18 cellular contexts compared by ENCODE assay signal in genomic region chr12:22899184-22899583, GRCh38.
"Had no signal": no experiment of that assay in that cellular context is flagged by ENCODE, and none has a peak within 500 bp of the region (broad histone marks: within the 10 kb centered on the region; RNA-seq: fewer than 3 reads in every experiment).

No MANE protein-coding gene starts in this region.

- ATAC-seq: activated CD8-positive, alpha-beta T cell treated with anti-CD3 and anti-CD28 coated beads for 36 hours; body of pancreas; gastrocnemius medialis; heart left ventricle; left lobe of liver had no signal

- H3K27me3 Mint-ChIP-seq: activated CD8-positive, alpha-beta T cell treated with anti-CD3 and anti-CD28 coated beads for 36 hours had no signal

- FAIRE-seq: colon, islet of Langerhans, urothelium cell line had no signal

- H3K4me1 Mint-ChIP-seq: nephron progenitor cell had no signal

- H3K4me1 ChIP-seq: gastrocnemius medialis, heart left ventricle had no signal

- H3K27me3 ChIP-seq: body of pancreas, gastrocnemius medialis, heart left ventricle had no signal

- H3K4me3 Mint-ChIP-seq: activated CD8-positive, alpha-beta T cell treated with anti-CD3 and anti-CD28 coated beads for 36 hours; activated naive CD4-positive, alpha-beta T cell treated with anti-CD3 and anti-CD28 coated beads for 36 hours; activated T-cell treated with anti-CD3 and anti-CD28 coated beads, Interleukin-2, amount 50 U/mL, for 24 hours; nephron progenitor cell; T-helper 1 cell treated with Interleukin-12 subunit alpha and Interleukin-12 subunit beta and Interleukin-4 antibody, amounts not matched to agents 30 μg/mL and 1 μg/mL, for 36 hours had no signal

- H3K27ac ChIP-seq: body of pancreas, dorsolateral prefrontal cortex, gastrocnemius medialis, heart left ventricle had no signal

- H3K27ac Mint-ChIP-seq: activated CD8-positive, alpha-beta T cell treated with anti-CD3 and anti-CD28 coated beads for 36 hours; activated naive CD4-positive, alpha-beta T cell treated with anti-CD3 and anti-CD28 coated beads for 36 hours; activated T-cell treated with anti-CD3 and anti-CD28 coated beads, Interleukin-2, amount 50 U/mL, for 24 hours; activated T-helper 2 cell treated with anti-CD3 and anti-CD28 coated beads, Interferon-gamma antibody, Interleukin-2, Interleukin-4, amounts not matched to agents 10 μg/mL and 5 μg/mL and 100 μg/mL, durations not matched to agents 14 hours and 24 hours and 36 hours; nephron progenitor cell; T-helper 1 cell treated with Interleukin-12 subunit alpha and Interleukin-12 subunit beta and Interleukin-4 antibody, amounts not matched to agents 30 μg/mL and 1 μg/mL, for 36 hours had no signal

- H3K4me3 ChIP-seq: body of pancreas, dorsolateral prefrontal cortex, gastrocnemius medialis, heart left ventricle had no signal

- H3K36me3 ChIP-seq: gastrocnemius medialis, heart left ventricle had no signal

- H3K9me3 ChIP-seq: body of pancreas, gastrocnemius medialis had no signal

- DNase-seq: activated CD4-positive, alpha-beta T cell treated with anti-CD3 and anti-CD28 coated beads for 4 hours; activated CD8-positive, alpha-beta T cell treated with anti-CD3 and anti-CD28 coated beads for 36 hours; activated naive CD4-positive, alpha-beta T cell treated with anti-CD3 and anti-CD28 coated beads for 36 hours; activated T-cell treated with anti-CD3 and anti-CD28 coated beads, Interleukin-2, amount 50 U/mL, for 24 hours; body of pancreas; central memory CD4-positive, alpha-beta T cell; dorsolateral prefrontal cortex; gastrocnemius medialis; heart left ventricle; nephron progenitor cell; stimulated activated CD8-positive, alpha-beta memory T cell treated with anti-CD3 and anti-CD28 coated beads, Interleukin-4, amount 100 ng/mL, for 48 hours; stimulated activated naive CD4-positive, alpha-beta T cell had no signal

- H3K9me3 Mint-ChIP-seq: activated CD8-positive, alpha-beta T cell treated with anti-CD3 and anti-CD28 coated beads for 36 hours; activated T-cell treated with anti-CD3 and anti-CD28 coated beads, Interleukin-2, amount 50 U/mL, for 24 hours; T-helper 1 cell treated with Interleukin-12 subunit alpha and Interleukin-12 subunit beta and Interleukin-4 antibody, amounts not matched to agents 30 μg/mL and 1 μg/mL, for 36 hours had no signal
